ENCODE assay signal across 8 cellular contexts in genomic region chr10:100020161-100020882, GRCh38. TPM values are rescaled to one million over a fixed set of nuclear protein-coding genes. Genes with fewer than 3 reads are reported as not detected.
DNase-seq lines count a peak whose midpoint lies in the region; ATAC-seq and TF ChIP-seq lines count a peak whose summit lies in the region.

No MANE protein-coding gene starts in this region.

- no peaks in the 10 kb centered on the region for H3K36me3 ChIP-seq in hepatocyte (replicated peaks; ENCODE audit: insufficient read depth, low read depth)

- TF ChIP-seq CTCF in GM12874 (IDR thresholded peaks at IDR 0.05; ENCODE audit: insufficient read depth, low read depth, low read length) (peak; percentile 23; the same call in 1 of the 2 replicates), hepatocyte (IDR thresholded peaks at IDR 0.05; ENCODE audit: poor library complexity) (no peak)

- H3K4me2 ChIP-seq in hepatocyte: peak overlapping the region; percentile 60

- H3K9me3 ChIP-seq in hepatocyte (ENCODE audit: low read depth): no peaks in the 10 kb centered on the region

- H3K4me1 ChIP-seq in hepatocyte (ENCODE audit: insufficient read depth): peaks cover 11% of the 10 kb centered on the region

- 47% methylated on average over 5 of the region's 5 CpGs for WGBS in hepatocyte (ENCODE audit: low lambda C conversion rate, missing lambda C conversion rate)

- H4K20me1 ChIP-seq in hepatocyte (ENCODE audit: insufficient read depth, poor library complexity, severe bottlenecking): no peaks in the 10 kb centered on the region

- H3K79me2 ChIP-seq in hepatocyte: no peaks in the 10 kb centered on the region

- H3K27ac ChIP-seq in hepatocyte: peak overlapping the region; percentile 44

- DNase-seq in NCI-H1417 (lab: John Stamatoyannopoulos, UW) (peak; percentile 61 to 69 (median 62)), hepatocyte (ENCODE audit: low spot score) (no peak), ecto neural progenitor cell (ENCODE audit: low spot score) (no peak), NCI-H82 (lab: John Stamatoyannopoulos, UW) (no peak), NCI-H82 treated with DMSO at 0.1 percent for 48 hours (lab: John Stamatoyannopoulos, UW; ENCODE audit: unreplicated experiment) (no peak), anterior cingulate cortex (lab: John Stamatoyannopoulos, UW) (no peak)

- H2AFZ ChIP-seq in hepatocyte: no peak overlapping the region

- H3K4me3 ChIP-seq in hepatocyte: no peak overlapping the region

- no peaks in the 10 kb centered on the region for H3K9me2 ChIP-seq in hepatocyte (replicated peaks; ENCODE audit: insufficient read depth)

- ATAC-seq in GM21737 (IDR thresholded peaks at IDR 0.05; ENCODE audit: unreplicated experiment): peak; percentile 80

- H3K27me3 ChIP-seq in hepatocyte: no peaks in the 10 kb centered on the region

RNA-seq across cellular contexts. Expression of gene DNMBP, which starts 10.6 kb away (rescaled TPM):
- total RNA-seq in hepatocyte: 16.5 and 18.2 TPM in 2 replicates
- polyA plus RNA-seq in hepatocyte: 11.6 and 13.9 TPM in 2 replicates

Comparison
In these comparisons a context has a peak if more than half of its experiments do, and no peak if none do; other contexts are left out.
1. DNase-seq: peak in NCI-H1417 (3 of 3); none in hepatocyte (single experiment), ecto neural progenitor cell (single experiment), NCI-H82 (single experiment), NCI-H82 treated with DMSO at 0.1 percent for 48 hours (single experiment) and anterior cingulate cortex (0 of 58).